In genomic region chr17:76593338-76593737, GRCh38 we compare ENCODE assay signal across 1 cellular context.
TF ChIP-seq lines count a peak whose summit lies in the region.

No MANE protein-coding gene starts in this region.

TF ChIP-seq in HEK293, 187 proteins besides CTCF, POLR2A, EP300 and RAD21 (continued from another document):
- TF ChIP-seq ZNF184 (tag by site-specific recombination; IDR thresholded peaks at IDR 0.05) (peak; percentile 86; the same call in 1 of the 2 replicates), SP7 (tag by site-specific recombination; IDR thresholded peaks at IDR 0.05) (peak; percentile 46; the same call in 1 of the 2 replicates), ZNF792 (tag by site-specific recombination; IDR thresholded peaks at IDR 0.05) (no peak), ZNF670 (tag by site-specific recombination; IDR thresholded peaks at IDR 0.05; ENCODE audit: low read depth) (no peak)
TF ChIP-seq in HEK293: peak in this region for 8.
